Comparison of ENCODE assay signal across 8 cellular contexts in the genomic region with DNA sequence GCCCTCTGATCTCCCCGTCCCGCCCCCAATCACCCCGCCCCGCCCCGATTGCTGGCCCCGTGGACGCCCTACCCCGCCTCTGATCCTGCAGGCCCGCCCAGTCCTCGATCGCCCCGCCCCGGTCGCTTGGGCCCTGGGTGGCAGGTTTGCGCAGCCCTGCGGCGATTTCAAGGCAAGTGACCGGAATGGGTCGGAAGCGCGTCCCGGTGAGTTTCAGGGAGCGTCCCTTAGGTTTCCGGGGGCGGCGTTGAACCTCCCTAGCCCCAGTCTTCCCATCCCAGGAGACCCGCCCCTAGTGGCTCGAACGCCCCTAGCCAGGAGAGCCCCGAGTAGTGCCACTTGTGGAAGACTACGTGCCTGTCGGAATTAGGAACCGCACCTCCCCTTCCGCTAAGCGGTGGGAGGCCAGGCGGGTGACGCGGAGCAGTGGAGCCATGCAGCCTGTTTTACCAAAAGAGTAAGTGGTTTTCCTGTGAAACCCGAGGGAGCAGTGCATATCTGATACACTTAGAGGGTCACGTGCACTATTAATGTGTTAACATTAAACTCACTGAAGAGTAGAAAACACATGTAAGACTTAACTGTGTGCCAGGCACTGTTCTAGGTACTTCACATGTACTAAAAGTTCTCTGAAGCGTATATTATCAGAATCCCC. TPM values are rescaled to one million over a fixed set of nuclear protein-coding genes. Genes with fewer than 3 reads are reported as not detected.
DNase-seq lines count a peak whose midpoint lies in the region; ATAC-seq, FAIRE-seq and TF ChIP-seq lines count a peak whose summit lies in the region.

No MANE protein-coding gene starts in this region.

- peak; percentile 95 to 97 (median 96) for ATAC-seq in pancreas

- TF ChIP-seq CTCF in pancreas (IDR thresholded peaks at IDR 0.05), result no peak
- TF ChIP-seq CTCF in tibial nerve (IDR thresholded peaks at IDR 0.05), result peak in 2 of 5 experiments; percentile 25 to 26

- no peaks in the 10 kb centered on the region for H3K9me3 Mint-ChIP-seq in activated naive CD4-positive, alpha-beta T cell treated with anti-CD3 and anti-CD28 coated beads, Interleukin-2, amount 50 U/mL, for 24 hours

- H3K4me1 ChIP-seq in pancreas (peaks cover 0 to 2% (median 0%) of the 10 kb centered on the region in 3 donors), tibial nerve (peaks cover 0 to 13% (median 0%) of the 10 kb centered on the region in 4 donors)

- peak overlapping the region; percentile 92 for H3K4me3 Mint-ChIP-seq in activated naive CD4-positive, alpha-beta T cell treated with anti-CD3 and anti-CD28 coated beads, Interleukin-2, amount 50 U/mL, for 24 hours

- H3K36me3 ChIP-seq in H7 (replicated peaks; ENCODE audit: control insufficient read depth, insufficient read depth, low read length), result no peaks in the 10 kb centered on the region
- no peaks in the 10 kb centered on the region for H3K36me3 ChIP-seq in SK-N-MC (ENCODE audit: insufficient read depth, low read length)
- H3K36me3 ChIP-seq in pancreas, result no peaks in the 10 kb centered on the region
- H3K36me3 ChIP-seq in tibial nerve, result no peaks in the 10 kb centered on the region

- peak in 1 of 2 donors; percentile 44 for TF ChIP-seq EP300 in tibial nerve (IDR thresholded peaks at IDR 0.05)

- no peak overlapping the region for H3K9ac ChIP-seq in SK-N-MC (ENCODE audit: insufficient read length)

- H3K27ac Mint-ChIP-seq in activated naive CD4-positive, alpha-beta T cell treated with anti-CD3 and anti-CD28 coated beads, Interleukin-2, amount 50 U/mL, for 24 hours, result peak overlapping the region; percentile 35

- WGBS in pancreas, 2 donors, result 2% methylated on average over 39 to 41 of the region's 41 CpGs
- 5 to 7% methylated on average over 21 to 25 of the region's 41 CpGs for WGBS in tibial nerve, 2 donors

- no peak for FAIRE-seq in pancreas (lab: Jason Lieb, UNC)

- peaks cover 24% of the 10 kb centered on the region for H3K4me1 Mint-ChIP-seq in activated naive CD4-positive, alpha-beta T cell treated with anti-CD3 and anti-CD28 coated beads, Interleukin-2, amount 50 U/mL, for 24 hours

- no peak overlapping the region for H3K27ac ChIP-seq in SK-N-MC
- H3K27ac ChIP-seq in pancreas, result peak overlapping the region; percentile 73 to 96 (median 85)
- H3K27ac ChIP-seq in tibial nerve, result peak overlapping the region; percentile 19 to 87 (median 84)

- H3K9me3 ChIP-seq in SK-N-MC (ENCODE audit: low read depth, low read length) (no peaks in the 10 kb centered on the region), pancreas (no peaks in the 10 kb centered on the region), tibial nerve (no peaks in the 10 kb centered on the region)

- TF ChIP-seq POLR2A in tibial nerve (IDR thresholded peaks at IDR 0.05), result peak in 1 of 2 donors; percentile 24

- H3K27me3 Mint-ChIP-seq in activated naive CD4-positive, alpha-beta T cell treated with anti-CD3 and anti-CD28 coated beads, Interleukin-2, amount 50 U/mL, for 24 hours, result no peaks in the 10 kb centered on the region

- H3K27me3 ChIP-seq in H7 (ENCODE audit: control insufficient read depth, insufficient read depth, low read length), result peaks cover 1% of the 10 kb centered on the region; the same call in 1 of the 2 replicates
- H3K27me3 ChIP-seq in pancreas, result no peaks in the 10 kb centered on the region
- H3K27me3 ChIP-seq in tibial nerve, result no peaks in the 10 kb centered on the region

- peak overlapping the region; percentile 88 for H3K4me3 ChIP-seq in H7 (ENCODE audit: insufficient read depth, low read depth, low read length)
- H3K4me3 ChIP-seq in SK-N-MC, result peak overlapping the region; percentile 80
- H3K4me3 ChIP-seq in pancreas, result peak overlapping the region; percentile 54 to 89 (median 82)
- H3K4me3 ChIP-seq in tibial nerve, result peak overlapping the region; percentile 59 to 97 (median 90)

- DNase-seq in GF-D8 (lab: John Stamatoyannopoulos, UW), result peak; percentile 86
- DNase-seq in H7, result peak; percentile 98
- DNase-seq in LoVo (ENCODE audit: low spot score), result peak; percentile 94
- DNase-seq in SK-N-MC (ENCODE audit: low read depth, low spot score), result no peak
- DNase-seq in head of caudate nucleus, result peak; percentile 30 to 81 (median 68)
- peak; percentile 94 to 97 (median 96) for DNase-seq in pancreas
- peak; percentile 85 to 87 for DNase-seq in tibial nerve (ENCODE audit: low spot score in 2 of 2)

- H3K36me3 Mint-ChIP-seq in activated naive CD4-positive, alpha-beta T cell treated with anti-CD3 and anti-CD28 coated beads, Interleukin-2, amount 50 U/mL, for 24 hours, result no peaks in the 10 kb centered on the region

- intact Hi-C loops in head of caudate nucleus (cut with DNase I) (no loop called here), pancreas (cut with DNase I) (no loop called here)

RNA-seq across cellular contexts. Expression of a gene that starts 0.3 kb away (rescaled TPM):
- 1.2 and 2.0 TPM in 2 replicates for total RNA-seq in H7 (2014; rRNA removed; shearing (Covaris generic))
- total RNA-seq in pancreas (1 to 10 TPM in 3 of 6 donors, under 1 TPM in 3; 0.63 to 3.0 (median 0.97) TPM), tibial nerve (1 to 10 TPM; 3.1 to 8.0 (median 5.0) TPM)
- 1 to 10 TPM in 1 of 2 donors, under 1 TPM in 1; 0.49 to 1.3 TPM for polyA plus RNA-seq in pancreas
